ENCODE assay signal across 1 cellular context in genomic region chr7:100493476-100494264, GRCh38.
TF ChIP-seq lines count a peak whose summit lies in the region.

No MANE protein-coding gene starts in this region.

TF ChIP-seq in HepG2, 621 proteins besides CTCF, POLR2A, EP300 and RAD21 (continued from another document and continues in another):
- TF ChIP-seq ARID4A (CRISPR knock-in tag; IDR thresholded peaks at IDR 0.05; ENCODE audit: borderline replicate concordance) (no peak), ZNF598 (CRISPR knock-in tag; IDR thresholded peaks at IDR 0.05; ENCODE audit: borderline replicate concordance) (no peak), FOXK1 (CRISPR knock-in tag; IDR thresholded peaks at IDR 0.05; ENCODE audit: borderline replicate concordance, low read depth) (no peak), PBX3 (CRISPR knock-in tag; IDR thresholded peaks at IDR 0.05; ENCODE audit: borderline replicate concordance) (no peak), PPARG (CRISPR knock-in tag; conservative IDR thresholded peaks at IDR 0.05) (peak; percentile 78; the same call in 1 of the 2 replicates), ARID3A (IDR thresholded peaks at IDR 0.05; ENCODE audit: low read depth, low read length) (no peak), ZNF256 (CRISPR knock-in tag; conservative IDR thresholded peaks at IDR 0.05) (no peak), THAP11 (CRISPR knock-in tag; IDR thresholded peaks at IDR 0.05) (peak; percentile 44; the same call in 1 of the 2 replicates), E2F1 (CRISPR knock-in tag; IDR thresholded peaks at IDR 0.05) (no peak), ZNF260 (CRISPR knock-in tag; IDR thresholded peaks at IDR 0.05; ENCODE audit: borderline replicate concordance, low read depth) (no peak), POGZ (CRISPR knock-in tag; IDR thresholded peaks at IDR 0.05) (peak; percentile 38; the same call in 1 of the 2 replicates), ZNF503 (CRISPR knock-in tag; IDR thresholded peaks at IDR 0.05) (no peak), ZNF350 (CRISPR knock-in tag; IDR thresholded peaks at IDR 0.05; ENCODE audit: borderline replicate concordance, low read depth) (no peak), RBM22 (optimal IDR thresholded peaks at IDR 0.05; ENCODE audit: low read length) (no peak), NCOA2 (CRISPR knock-in tag; IDR thresholded peaks at IDR 0.05) (no peak), CEBPZ (IDR thresholded peaks at IDR 0.05; ENCODE audit: low read length) (no peak), ZNF484 (CRISPR knock-in tag; IDR thresholded peaks at IDR 0.05; ENCODE audit: borderline replicate concordance, low read depth) (no peak), PHF20 (CRISPR knock-in tag; IDR thresholded peaks at IDR 0.05) (no peak), TIGD3 (CRISPR knock-in tag; IDR thresholded peaks at IDR 0.05; ENCODE audit: borderline replicate concordance) (no peak), KDM5B (CRISPR knock-in tag; IDR thresholded peaks at IDR 0.05; ENCODE audit: borderline replicate concordance) (peak; percentile 79; the same call in 1 of the 2 replicates), ZNF253 (CRISPR knock-in tag; IDR thresholded peaks at IDR 0.05; ENCODE audit: borderline replicate concordance) (no peak), AKNA (CRISPR knock-in tag; IDR thresholded peaks at IDR 0.05; ENCODE audit: borderline replicate concordance) (no peak), ZNF414 (CRISPR knock-in tag; IDR thresholded peaks at IDR 0.05) (no peak), HHEX (CRISPR knock-in tag; IDR thresholded peaks at IDR 0.05) (no peak), XBP1 (CRISPR knock-in tag; IDR thresholded peaks at IDR 0.05) (no peak), ZNF839 (CRISPR knock-in tag; IDR thresholded peaks at IDR 0.05; ENCODE audit: borderline replicate concordance) (no peak), BATF2 (CRISPR knock-in tag; IDR thresholded peaks at IDR 0.05) (peak; percentile 47; the same call in 1 of the 2 replicates), ETV5 (CRISPR knock-in tag; IDR thresholded peaks at IDR 0.05; ENCODE audit: borderline replicate concordance) (no peak; the same call in 1 of the 2 replicates), TCF7L2 (IDR thresholded peaks at IDR 0.05; ENCODE audit: low read depth, low read length) (no peak), ZNF44 (CRISPR knock-in tag; IDR thresholded peaks at IDR 0.05) (no peak), ARHGAP35 (CRISPR knock-in tag; IDR thresholded peaks at IDR 0.05; ENCODE audit: borderline replicate concordance) (no peak), NFRKB (IDR thresholded peaks at IDR 0.05) (no peak), HOXA9 (CRISPR knock-in tag; IDR thresholded peaks at IDR 0.05; ENCODE audit: borderline replicate concordance) (0 out of 2 replicates have a peak, but pooled peaks have one; percentile 26), RFXAP (CRISPR knock-in tag; IDR thresholded peaks at IDR 0.05; ENCODE audit: borderline replicate concordance) (no peak), ZNF75D (CRISPR knock-in tag; IDR thresholded peaks at IDR 0.05; ENCODE audit: borderline replicate concordance) (no peak), ZFP82 (CRISPR knock-in tag; IDR thresholded peaks at IDR 0.05; ENCODE audit: borderline replicate concordance) (no peak), DNMT1 (CRISPR knock-in tag; IDR thresholded peaks at IDR 0.05) (no peak)
